ENCODE assay signal across 9 cellular contexts in the genomic region with DNA sequence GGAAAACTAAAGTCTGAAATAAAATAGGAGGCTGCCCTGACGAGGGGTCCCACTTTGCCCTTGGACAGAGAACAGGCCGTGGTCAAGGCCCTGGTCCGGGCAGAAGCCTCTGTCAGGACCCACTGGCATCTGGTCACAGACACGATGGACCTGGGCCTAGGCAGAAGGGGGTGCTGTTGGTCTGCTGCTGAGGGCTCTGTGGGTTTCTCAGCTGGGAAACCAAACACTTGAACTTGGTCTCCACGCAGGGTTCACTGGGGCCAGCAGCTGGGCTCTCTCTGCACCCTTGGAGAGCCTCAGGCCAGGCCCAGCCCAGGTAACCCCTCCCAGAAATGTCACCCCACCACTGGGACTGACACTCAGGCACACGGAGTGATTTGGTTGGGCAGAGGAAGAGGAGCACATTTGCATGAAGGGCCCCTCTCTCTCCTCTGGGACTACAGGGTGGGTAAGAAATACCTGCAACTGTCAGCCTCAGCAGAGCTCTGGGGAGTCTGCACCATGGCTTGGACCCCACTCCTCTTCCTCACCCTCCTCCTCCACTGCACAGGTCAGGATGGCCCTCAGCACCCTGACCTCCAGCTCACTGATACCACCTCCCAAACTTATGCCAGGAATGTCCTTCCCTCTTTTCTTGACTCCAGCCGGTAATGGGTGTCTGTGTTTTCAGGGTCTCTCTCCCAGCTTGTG. TPM values are rescaled to one million over a fixed set of nuclear protein-coding genes. Genes with fewer than 3 reads are reported as not detected.
DNase-seq lines count a peak whose midpoint lies in the region; ATAC-seq, FAIRE-seq and TF ChIP-seq lines count a peak whose summit lies in the region.
"Had no signal": no experiment of that assay in that cellular context is flagged by ENCODE, and none has a peak within 500 bp of the region (broad histone marks: within the 10 kb centered on the region; RNA-seq: fewer than 3 reads in every experiment).

No MANE protein-coding gene starts in this region.

- no peaks in the 10 kb centered on the region for H3K9me3 ChIP-seq in K562 (replicated peaks; ENCODE audit: control insufficient read depth, insufficient read depth, low read depth, low read length)
- no peaks in the 10 kb centered on the region for H3K9me3 ChIP-seq in neuronal stem cell (replicated peaks in 1 of 2; ENCODE audit: control insufficient read depth in 2 of 2, insufficient read depth in 1 of 2, low read depth in 1 of 2, low read length in 2 of 2)
- H3K9me3 ChIP-seq: adrenal gland had no signal

- no peaks in the 10 kb centered on the region for H3K9me3 Mint-ChIP-seq in activated naive CD8-positive, alpha-beta T cell treated with anti-CD3 and anti-CD28 coated beads for 36 hours
- no peaks in the 10 kb centered on the region for H3K9me3 Mint-ChIP-seq in activated naive CD8-positive, alpha-beta T cell treated with anti-CD3 and anti-CD28 coated beads, Interleukin-2, amount 50 U/mL, for 24 hours

- TF ChIP-seq EP300 in K562 (IDR thresholded peaks at IDR 0.05; ENCODE audit: low read length), result no peak

- no peak for TF ChIP-seq CTCF in K562 (IDR thresholded peaks at IDR 0.05 in 2 of 3, conservative IDR thresholded peaks at IDR 0.05 in 1 of 3; ENCODE audit: insufficient read depth in 2 of 3, low read depth in 1 of 3, low read length in 3 of 3)

- peak overlapping the region; percentile 58 for H2AFZ ChIP-seq in K562 (ENCODE audit: low read depth, low read length)
- no peak overlapping the region for H2AFZ ChIP-seq in neuronal stem cell (ENCODE audit: low read length)

- H3K27ac Mint-ChIP-seq in activated naive CD8-positive, alpha-beta T cell treated with anti-CD3 and anti-CD28 coated beads for 36 hours, result no peak overlapping the region
- H3K27ac Mint-ChIP-seq in activated naive CD8-positive, alpha-beta T cell treated with anti-CD3 and anti-CD28 coated beads, Interleukin-2, amount 50 U/mL, for 24 hours, result no peak overlapping the region

- POLR2A ChIA-PET in K562 (lab: Yijun Ruan, JAX), result interaction anchor here (0.5 to 7.9 kb wide), 23 partner anchors 8 to 456 kb away, joined by 3 to 88 read pairs (median 4); partner anchors contain the start of gene TOP3B

- WGBS in K562 (ENCODE audit: insufficient coverage, low coverage, missing lambda C conversion rate), result 7% methylated on average over 7 of the region's 7 CpGs
- no CpG with 5 or more reads among the region's 7 CpGs for WGBS in neuronal stem cell (ENCODE audit: extremely low coverage in 2 of 2, insufficient read length in 2 of 2, insufficient replicate concordance in 1 of 2), 2 donors

- peaks cover 3 to 10% of the 10 kb centered on the region in 2 experiments; a peak in 4 of 5 replicates for H3K4me1 ChIP-seq in K562 (replicated peaks in 1 of 2; ENCODE audit: control insufficient read depth in 2 of 2, insufficient read depth in 2 of 2, low read length in 2 of 2)
- H3K4me1 ChIP-seq in neuronal stem cell (ENCODE audit: control insufficient read depth in 2 of 2, insufficient read depth in 1 of 2, low read depth in 1 of 2, low read length in 2 of 2), result peaks cover 2 to 12% of the 10 kb centered on the region in 2 donors
- H3K4me1 ChIP-seq: adrenal gland had no signal

- no peak for ATAC-seq in activated naive CD8-positive, alpha-beta T cell treated with anti-CD3 and anti-CD28 coated beads, Interleukin-2, amount 50 U/mL, for 24 hours
- peak; percentile 57 for ATAC-seq in HG03066 (IDR thresholded peaks at IDR 0.05; ENCODE audit: low read depth, unreplicated experiment)
- ATAC-seq in K562, result peak; percentile 83

- no peak overlapping the region for H2BK15ac ChIP-seq in neuronal stem cell (ENCODE audit: low read length)

- no peak overlapping the region for H3K4me2 ChIP-seq in K562 (ENCODE audit: insufficient read depth, low read length)
- H3K4me2 ChIP-seq in neuronal stem cell (ENCODE audit: insufficient read depth, low read length, poor library complexity, severe bottlenecking), result no peak overlapping the region

- no TSS peak for BruUV-seq in K562 (replicated peaks; lab: Mats Ljungman, UMichigan)

- H3K4me3 ChIP-seq in K562 (no peak overlapping the region), neuronal stem cell (ENCODE audit: low read length in 2 of 2) (no peak overlapping the region)
- H3K4me3 ChIP-seq: adrenal gland had no signal

- H3K36me3 Mint-ChIP-seq in activated naive CD8-positive, alpha-beta T cell treated with anti-CD3 and anti-CD28 coated beads for 36 hours, result no peaks in the 10 kb centered on the region
- H3K36me3 Mint-ChIP-seq in activated naive CD8-positive, alpha-beta T cell treated with anti-CD3 and anti-CD28 coated beads, Interleukin-2, amount 50 U/mL, for 24 hours (ENCODE audit: low read depth), result no peaks in the 10 kb centered on the region

- no peak overlapping the region for H3K27ac ChIP-seq in K562 (ENCODE audit: extremely low read depth, low read depth, low read length)
- H3K27ac ChIP-seq in neuronal stem cell (replicated peaks; ENCODE audit: low read length), result no peak overlapping the region

- H3K36me3 ChIP-seq in K562 (ENCODE audit: control insufficient read depth, insufficient read depth, low read length), result no peaks in the 10 kb centered on the region
- no peaks in the 10 kb centered on the region for H3K36me3 ChIP-seq in neuronal stem cell (replicated peaks in 1 of 2; ENCODE audit: control insufficient read depth in 2 of 2, insufficient read depth in 2 of 2, low read length in 2 of 2)
- H3K36me3 ChIP-seq: adrenal gland had no signal

- peak overlapping the region; percentile 80 for H3K23ac ChIP-seq in neuronal stem cell (ENCODE audit: low read depth, low read length, poor library complexity)

- in situ Hi-C loops in K562 (cut with MboI), result no loop called here

- no peak overlapping the region for H2BK120ac ChIP-seq in neuronal stem cell (ENCODE audit: low read depth, low read length)

- H3K79me2 ChIP-seq in K562 (ENCODE audit: control insufficient read depth, insufficient read depth, low read length), result no peaks in the 10 kb centered on the region

- no peaks in the 10 kb centered on the region for H3K4me1 Mint-ChIP-seq in activated naive CD8-positive, alpha-beta T cell treated with anti-CD3 and anti-CD28 coated beads for 36 hours
- H3K4me1 Mint-ChIP-seq in activated naive CD8-positive, alpha-beta T cell treated with anti-CD3 and anti-CD28 coated beads, Interleukin-2, amount 50 U/mL, for 24 hours, result peaks cover 12% of the 10 kb centered on the region

- no peaks in the 10 kb centered on the region for H3K79me1 ChIP-seq in neuronal stem cell (ENCODE audit: low read depth, low read length)

- intact Hi-C loops in K562 (cut with micrococcal nuclease), result loop anchor here (1.0 to 10.0 kb wide), 4 partner anchors 72 to 394 kb away; no protein-coding TSS in a partner anchor

- no peak for TF ChIP-seq RAD21 in K562 (CRISPR knock-in tag; conservative IDR thresholded peaks at IDR 0.05 in 1 of 2, IDR thresholded peaks at IDR 0.05 in 1 of 2)

- peak overlapping the region in 1 of 2 experiments; percentile 12; a peak in 2 of 4 replicates for H3K9ac ChIP-seq in K562 (ENCODE audit: insufficient read depth in 1 of 2, low read depth in 2 of 2, low read length in 2 of 2)
- H3K9ac ChIP-seq in neuronal stem cell (ENCODE audit: low read depth, low read length, poor library complexity), result no peak overlapping the region

- no peaks in the 10 kb centered on the region for H3K9me1 ChIP-seq in K562 (ENCODE audit: control insufficient read depth, insufficient read depth, low read length)

- CTCF ChIA-PET in K562 (lab: Yijun Ruan, JAX; ENCODE audit: low intra/inter-chr PET ratio), result interaction anchor here (0.6 to 2.9 kb wide), 7 partner anchors 31 to 177 kb away, joined by 3 to 20 read pairs (median 6); no protein-coding TSS in a partner anchor

- no peak for TF ChIP-seq POLR2A in K562 (conservative IDR thresholded peaks at IDR 0.05)

- H3K4me3 Mint-ChIP-seq in activated naive CD8-positive, alpha-beta T cell treated with anti-CD3 and anti-CD28 coated beads for 36 hours, result no peak overlapping the region
- no peak overlapping the region for H3K4me3 Mint-ChIP-seq in activated naive CD8-positive, alpha-beta T cell treated with anti-CD3 and anti-CD28 coated beads, Interleukin-2, amount 50 U/mL, for 24 hours

- no peak overlapping the region for H2BK12ac ChIP-seq in neuronal stem cell (ENCODE audit: low read length)

- H3K14ac ChIP-seq in neuronal stem cell (ENCODE audit: low read length), result no peak overlapping the region

- no peak overlapping the region for H4K91ac ChIP-seq in neuronal stem cell (ENCODE audit: low read depth, low read length, poor library complexity)

- peaks cover 16% of the 10 kb centered on the region; the same call in 1 of the 2 replicates for H4K20me1 ChIP-seq in K562 (replicated peaks; ENCODE audit: control insufficient read depth, insufficient read depth, low read length)

- no peak overlapping the region for H2AK5ac ChIP-seq in neuronal stem cell (ENCODE audit: low read depth, low read length)

- H3K27me3 Mint-ChIP-seq in activated naive CD8-positive, alpha-beta T cell treated with anti-CD3 and anti-CD28 coated beads for 36 hours, result peaks cover 4% of the 10 kb centered on the region
- H3K27me3 Mint-ChIP-seq in activated naive CD8-positive, alpha-beta T cell treated with anti-CD3 and anti-CD28 coated beads, Interleukin-2, amount 50 U/mL, for 24 hours, result peaks cover 3% of the 10 kb centered on the region

- FAIRE-seq in K562 (lab: Jason Lieb, UNC), result no peak

- H4K8ac ChIP-seq in neuronal stem cell (ENCODE audit: low read depth, low read length), result no peak overlapping the region

- H3K27me3 ChIP-seq in K562 (ENCODE audit: control insufficient read depth in 2 of 2, insufficient read depth in 2 of 2, low read length in 2 of 2) (peaks cover 12 to 44% of the 10 kb centered on the region in 2 experiments; a peak in 4 of 5 replicates), neuronal stem cell (ENCODE audit: control insufficient read depth in 3 of 3, insufficient read depth in 3 of 3, low read depth in 1 of 3, low read length in 3 of 3) (peaks cover 0 to 26% (median 12%) of the 10 kb centered on the region in 3 experiments)
- H3K27me3 ChIP-seq: adrenal gland had no signal

- DNase-seq in activated naive CD8-positive, alpha-beta T cell treated with anti-CD3 and anti-CD28 coated beads for 36 hours, result peak; percentile 8
- no peak for DNase-seq in activated naive CD8-positive, alpha-beta T cell treated with anti-CD3 and anti-CD28 coated beads, Interleukin-2, amount 50 U/mL, for 24 hours
- DNase-seq in K562 (ENCODE audit: extremely low read depth in 1 of 4, low spot score in 3 of 4) (peak; percentile 69 to 90 (median 80)), neuronal stem cell (ENCODE audit: low spot score) (no peak), T-helper 2 cell (no peak), NCI-H510A (lab: John Stamatoyannopoulos, UW) (no peak), mesenteric fat pad (ENCODE audit: low spot score) (no peak)

- no peak overlapping the region for H3K18ac ChIP-seq in neuronal stem cell (ENCODE audit: low read length)

- H2BK5ac ChIP-seq in neuronal stem cell (ENCODE audit: low read length), result no peak overlapping the region

- no peak overlapping the region for H3K4ac ChIP-seq in neuronal stem cell (ENCODE audit: low read length)

RNA-seq across cellular contexts. Expression of gene TOP3B, which starts 48.1 kb away (rescaled TPM):
- total RNA-seq in activated naive CD8-positive, alpha-beta T cell treated with anti-CD3 and anti-CD28 coated beads for 36 hours, result 10 to 100 TPM; 31.3 to 36.7 TPM
- 654 and 1,271 TPM in 2 replicates for total RNA-seq in K562 (2011; cell fraction: chromatin; rRNA removed; ENCODE audit: low replicate concordance)
- total RNA-seq in K562 (2011; cell fraction: nucleolus; rRNA removed), result 667 and 676 TPM in 2 replicates
- 562 and 595 TPM in 2 replicates for total RNA-seq in K562 (2011; cell fraction: nucleoplasm; rRNA removed)
- total RNA-seq in K562 (2014; rRNA removed) (168 and 209 TPM in 2 replicates), K562 (2014; rRNA removed; fragmentation: Illumina TruSeq; extraction: Trizol) (70.7 and 93.0 TPM in 2 replicates), K562 (2015; rRNA removed; fragmentation: Illumina TruSeq; extraction: Trizol) (132 and 135 TPM in 2 replicates), K562 (2021) (182 and 188 TPM in 2 replicates), mesenteric fat pad (18.4 TPM)
- polyA plus RNA-seq in K562 (2011; rRNA removed) (77.5 and 115 TPM in 2 replicates), K562 (2014; fragmentation: Illumina TruSeq; extraction: Trizol) (112 and 123 TPM in 2 replicates), K562 (2014; fragmentation: Nextera tagmentation; extraction: Ambion mirVana) (10 to 100 TPM in 1 of 2 experiments, 1 to 10 TPM in 1; 3.0 to 11.5 TPM), K562 (2014; rRNA removed) (153 and 161 TPM in 2 replicates)
- 70.1 and 77.8 TPM in 2 replicates for polyA plus RNA-seq in K562 (2011; cell fraction: cytosol; rRNA removed)
- 984 and 1,286 TPM in 2 replicates for polyA plus RNA-seq in K562 (2011; cell fraction: nucleus; rRNA removed)
- polyA plus RNA-seq in K562 (2012), result 96.9 and 122 TPM in 2 replicates
- 98.9 and 108 TPM in 2 replicates for polyA minus RNA-seq in K562 (2011; rRNA and poly(A)+ RNA removed)
- 76.3 and 79.3 TPM in 2 replicates for polyA minus RNA-seq in K562 (2011; cell fraction: cytosol; rRNA and poly(A)+ RNA removed)
- polyA minus RNA-seq in K562 (2011; cell fraction: nucleus; rRNA and poly(A)+ RNA removed), result 248 and 295 TPM in 2 replicates
- polyA plus RNA-seq in neuronal stem cell (2013, experiment 1 of 2), result 25.4 TPM
- polyA plus RNA-seq in neuronal stem cell (2013, experiment 2 of 2), result 27.0 TPM

Comparison
In these comparisons a context has a peak if more than half of its experiments do, and no peak if none do; other contexts are left out.
1. DNase-seq: peak in activated naive CD8-positive, alpha-beta T cell treated with anti-CD3 and anti-CD28 coated beads for 36 hours (single experiment) and K562 (4 of 4); none in activated naive CD8-positive, alpha-beta T cell treated with anti-CD3 and anti-CD28 coated beads, Interleukin-2, amount 50 U/mL, for 24 hours (single experiment), neuronal stem cell (single experiment), T-helper 2 cell (0 of 5), NCI-H510A (single experiment) and mesenteric fat pad (single experiment).